Comparison of ENCODE assay signal across 8 cellular contexts in genomic region chr20:325043-325888, GRCh38. TPM values are rescaled to one million over a fixed set of nuclear protein-coding genes. Genes with fewer than 3 reads are reported as not detected.
A peak's percentile ranks its signal among the peaks of the same experiment; 100 is the strongest.
DNase-seq lines count a peak whose midpoint lies in the region; ATAC-seq and TF ChIP-seq lines count a peak whose summit lies in the region.

TSS of gene SOX12 (plus strand) at chr20:325552. CDS start at chr20:325925, 373 bp downstream.

- H3K36me3 ChIP-seq in KMS-11 (ENCODE audit: insufficient read depth) (no peaks in the 10 kb centered on the region), muscle layer of colon (ENCODE audit: insufficient read depth, low read length) (peaks cover 5% of the 10 kb centered on the region)

- ATAC-seq in GM21786 (IDR thresholded peaks at IDR 0.05; ENCODE audit: unreplicated experiment) (peak; percentile 72), esophagus mucosa (peak; percentile 78)

- peaks cover 5% of the 10 kb centered on the region; the same call in 1 of the 2 replicates for H3K79me2 ChIP-seq in KMS-11 (ENCODE audit: insufficient read depth, low read depth)

- TF ChIP-seq CTCF in KMS-11 (conservative IDR thresholded peaks at IDR 0.05; ENCODE audit: low read depth, low read length): no peak

- H3K9ac ChIP-seq in KMS-11: peak within 1 kb of the TSS; percentile 81
- H3K9ac ChIP-seq in muscle layer of colon (ENCODE audit: low read length): peak within 1 kb of the TSS; percentile 76

- H4K20me1 ChIP-seq in KMS-11 (ENCODE audit: insufficient read depth): no peaks in the 10 kb centered on the region

- H3K27ac ChIP-seq in KMS-11: peak within 1 kb of the TSS; percentile 78
- peak within 1 kb of the TSS; percentile 92 for H3K27ac ChIP-seq in muscle layer of colon (ENCODE audit: low read depth, low read length)

- peak within 1 kb of the TSS; percentile 81 for H2AFZ ChIP-seq in KMS-11 (ENCODE audit: low read depth)

- H3K27me3 ChIP-seq in KMS-11 (ENCODE audit: insufficient read depth, low read depth) (no peaks in the 10 kb centered on the region), muscle layer of colon (ENCODE audit: control insufficient read depth in 1 of 2, insufficient read depth in 2 of 2, low read length in 2 of 2) (no peaks in the 10 kb centered on the region)

- peak within 1 kb of the TSS; percentile 90 for H3K4me2 ChIP-seq in KMS-11

- H3K9me3 ChIP-seq in muscle layer of colon (ENCODE audit: low read length): no peaks in the 10 kb centered on the region

- H3K4me1 ChIP-seq in KMS-11 (ENCODE audit: low read depth, poor library complexity, severe bottlenecking): peaks cover 19% of the 10 kb centered on the region
- peaks cover 26% of the 10 kb centered on the region for H3K4me1 ChIP-seq in muscle layer of colon (ENCODE audit: insufficient read depth, low read length)

- H3K4me3 ChIP-seq in KMS-11 (IDR thresholded peaks at IDR 0.05; ENCODE audit: insufficient read depth, low read depth, low read length) (no peak within 1 kb of the TSS), muscle layer of colon (ENCODE audit: low read depth in 1 of 2, low read length in 2 of 2) (peak within 1 kb of the TSS; percentile 84 to 94)

- DNase-seq in DMS79 treated with DMSO at 0.1 percent for 48 hours (lab: John Stamatoyannopoulos, UW): peak; percentile 83
- DNase-seq in activated T-cell treated with anti-CD3 and anti-CD28 coated beads, Interleukin-2, amount 50 U/mL, for 48 hours: peak; percentile 98
- peak; percentile 96 for DNase-seq in stimulated activated CD8-positive, alpha-beta memory T cell treated with anti-CD3 and anti-CD28 coated beads, Interleukin-7, amount 100 ng/mL, for 24 hours (ENCODE audit: low read depth)

TF ChIP-seq in PFSK-1, 5 proteins besides CTCF, POLR2A, EP300 and RAD21:
- TF ChIP-seq SIN3A (IDR thresholded peaks at IDR 0.05; ENCODE audit: borderline replicate concordance, insufficient read depth, low read length) (no peak; the same call in 1 of the 2 replicates), FOXP2 (optimal IDR thresholded peaks at IDR 0.05; ENCODE audit: borderline replicate concordance, extremely low read depth, extremely low read length, insufficient read depth) (peak; percentile 98), REST (IDR thresholded peaks at IDR 0.05; ENCODE audit: insufficient read depth in 1 of 2, low read depth in 2 of 2, low read length in 2 of 2) (no peak), POLR2AphosphoS5 (IDR thresholded peaks at IDR 0.05; ENCODE audit: low read depth, low read length) (0 out of 2 replicates have a peak, but pooled peaks have one; percentile 23), TAF1 (IDR thresholded peaks at IDR 0.05; ENCODE audit: borderline replicate concordance, insufficient read depth, low read length) (peak; percentile 54; the same call in 1 of the 2 replicates)

RNA-seq across cellular contexts. Expression of gene SOX12, which starts in this region (rescaled TPM):
- polyA plus RNA-seq in PFSK-1 (2012; ENCODE audit: insufficient read length, low read depth): 45.8 TPM
- total RNA-seq in esophagus mucosa: 4.5 TPM
